Comparison of ENCODE assay signal across 1 cellular context in the genomic region with DNA sequence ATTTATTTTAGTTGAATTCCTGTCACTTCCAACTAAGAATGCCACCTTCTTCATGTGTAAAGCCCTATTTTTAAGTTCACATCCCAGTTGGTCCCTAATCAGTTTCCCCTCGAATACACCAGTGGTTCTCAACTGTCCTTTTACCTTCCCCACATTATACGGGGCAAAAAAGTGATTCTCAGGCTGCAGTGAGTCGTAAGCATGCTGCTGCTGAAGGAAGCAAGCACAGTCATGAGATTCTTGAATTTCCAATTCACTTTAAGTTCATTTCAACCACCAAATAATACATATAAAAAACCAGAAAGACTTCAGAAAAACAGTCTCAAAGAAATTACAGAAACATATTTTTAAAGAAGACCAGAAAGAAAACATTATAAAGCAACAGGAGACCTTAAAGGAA.
TF ChIP-seq lines count a peak whose summit lies in the region.

No MANE protein-coding gene starts in this region.

TF ChIP-seq in GM23338, 12 proteins besides CTCF, POLR2A, EP300 and RAD21 (continued from another document):
- TF ChIP-seq POLR2AphosphoS5 (IDR thresholded peaks at IDR 0.05; ENCODE audit: low read depth) (no peak), JUNB (IDR thresholded peaks at IDR 0.05; ENCODE audit: unreplicated experiment) (no peak)
- TF ChIP-seq, protein P1, sequence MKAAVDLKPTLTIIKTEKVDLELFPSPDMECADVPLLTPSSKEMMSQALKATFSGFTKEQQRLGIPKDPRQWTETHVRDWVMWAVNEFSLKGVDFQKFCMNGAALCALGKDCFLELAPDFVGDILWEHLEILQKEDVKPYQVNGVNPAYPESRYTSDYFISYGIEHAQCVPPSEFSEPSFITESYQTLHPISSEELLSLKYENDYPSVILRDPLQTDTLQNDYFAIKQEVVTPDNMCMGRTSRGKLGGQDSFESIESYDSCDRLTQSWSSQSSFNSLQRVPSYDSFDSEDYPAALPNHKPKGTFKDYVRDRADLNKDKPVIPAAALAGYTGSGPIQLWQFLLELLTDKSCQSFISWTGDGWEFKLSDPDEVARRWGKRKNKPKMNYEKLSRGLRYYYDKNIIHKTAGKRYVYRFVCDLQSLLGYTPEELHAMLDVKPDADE (IDR thresholded peaks at IDR 0.05) = no peak
- TF ChIP-seq, protein P2, sequence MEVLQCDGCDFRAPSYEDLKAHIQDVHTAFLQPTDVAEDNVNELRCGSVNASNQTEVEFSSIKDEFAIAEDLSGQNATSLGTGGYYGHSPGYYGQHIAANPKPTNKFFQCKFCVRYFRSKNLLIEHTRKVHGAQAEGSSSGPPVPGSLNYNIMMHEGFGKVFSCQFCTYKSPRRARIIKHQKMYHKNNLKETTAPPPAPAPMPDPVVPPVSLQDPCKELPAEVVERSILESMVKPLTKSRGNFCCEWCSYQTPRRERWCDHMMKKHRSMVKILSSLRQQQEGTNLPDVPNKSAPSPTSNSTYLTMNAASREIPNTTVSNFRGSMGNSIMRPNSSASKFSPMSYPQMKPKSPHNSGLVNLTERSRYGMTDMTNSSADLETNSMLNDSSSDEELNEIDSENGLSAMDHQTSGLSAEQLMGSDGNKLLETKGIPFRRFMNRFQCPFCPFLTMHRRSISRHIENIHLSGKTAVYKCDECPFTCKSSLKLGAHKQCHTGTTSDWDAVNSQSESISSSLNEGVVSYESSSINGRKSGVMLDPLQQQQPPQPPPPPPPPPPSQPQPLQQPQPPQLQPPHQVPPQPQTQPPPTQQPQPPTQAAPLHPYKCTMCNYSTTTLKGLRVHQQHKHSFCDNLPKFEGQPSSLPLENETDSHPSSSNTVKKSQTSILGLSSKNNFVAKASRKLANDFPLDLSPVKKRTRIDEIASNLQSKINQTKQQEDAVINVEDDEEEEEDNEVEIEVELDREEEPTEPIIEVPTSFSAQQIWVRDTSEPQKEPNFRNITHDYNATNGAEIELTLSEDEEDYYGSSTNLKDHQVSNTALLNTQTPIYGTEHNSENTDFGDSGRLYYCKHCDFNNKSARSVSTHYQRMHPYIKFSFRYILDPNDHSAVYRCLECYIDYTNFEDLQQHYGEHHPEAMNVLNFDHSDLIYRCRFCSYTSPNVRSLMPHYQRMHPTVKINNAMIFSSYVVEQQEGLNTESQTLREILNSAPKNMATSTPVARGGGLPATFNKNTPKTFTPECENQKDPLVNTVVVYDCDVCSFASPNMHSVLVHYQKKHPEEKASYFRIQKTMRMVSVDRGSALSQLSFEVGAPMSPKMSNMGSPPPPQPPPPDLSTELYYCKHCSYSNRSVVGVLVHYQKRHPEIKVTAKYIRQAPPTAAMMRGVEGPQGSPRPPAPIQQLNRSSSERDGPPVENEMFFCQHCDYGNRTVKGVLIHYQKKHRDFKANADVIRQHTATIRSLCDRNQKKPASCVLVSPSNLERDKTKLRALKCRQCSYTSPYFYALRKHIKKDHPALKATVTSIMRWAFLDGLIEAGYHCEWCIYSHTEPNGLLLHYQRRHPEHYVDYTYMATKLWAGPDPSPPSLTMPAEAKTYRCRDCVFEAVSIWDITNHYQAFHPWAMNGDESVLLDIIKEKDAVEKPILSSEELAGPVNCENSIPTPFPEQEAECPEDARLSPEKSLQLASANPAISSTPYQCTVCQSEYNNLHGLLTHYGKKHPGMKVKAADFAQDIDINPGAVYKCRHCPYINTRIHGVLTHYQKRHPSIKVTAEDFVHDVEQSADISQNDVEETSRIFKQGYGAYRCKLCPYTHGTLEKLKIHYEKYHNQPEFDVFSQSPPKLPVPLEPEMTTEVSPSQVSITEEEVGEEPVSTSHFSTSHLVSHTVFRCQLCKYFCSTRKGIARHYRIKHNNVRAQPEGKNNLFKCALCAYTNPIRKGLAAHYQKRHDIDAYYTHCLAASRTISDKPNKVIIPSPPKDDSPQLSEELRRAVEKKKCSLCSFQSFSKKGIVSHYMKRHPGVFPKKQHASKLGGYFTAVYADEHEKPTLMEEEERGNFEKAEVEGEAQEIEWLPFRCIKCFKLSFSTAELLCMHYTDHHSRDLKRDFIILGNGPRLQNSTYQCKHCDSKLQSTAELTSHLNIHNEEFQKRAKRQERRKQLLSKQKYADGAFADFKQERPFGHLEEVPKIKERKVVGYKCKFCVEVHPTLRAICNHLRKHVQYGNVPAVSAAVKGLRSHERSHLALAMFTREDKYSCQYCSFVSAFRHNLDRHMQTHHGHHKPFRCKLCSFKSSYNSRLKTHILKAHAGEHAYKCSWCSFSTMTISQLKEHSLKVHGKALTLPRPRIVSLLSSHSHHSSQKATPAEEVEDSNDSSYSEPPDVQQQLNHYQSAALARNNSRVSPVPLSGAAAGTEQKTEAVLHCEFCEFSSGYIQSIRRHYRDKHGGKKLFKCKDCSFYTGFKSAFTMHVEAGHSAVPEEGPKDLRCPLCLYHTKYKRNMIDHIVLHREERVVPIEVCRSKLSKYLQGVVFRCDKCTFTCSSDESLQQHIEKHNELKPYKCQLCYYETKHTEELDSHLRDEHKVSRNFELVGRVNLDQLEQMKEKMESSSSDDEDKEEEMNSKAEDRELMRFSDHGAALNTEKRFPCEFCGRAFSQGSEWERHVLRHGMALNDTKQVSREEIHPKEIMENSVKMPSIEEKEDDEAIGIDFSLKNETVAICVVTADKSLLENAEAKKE (CRISPR knock-in tag; IDR thresholded peaks at IDR 0.05) = no peak
TF ChIP-seq in GM23338: peak in this region for 0.
